ENCODE assay signal across 1 cellular context in genomic region chr11:117748771-117749540, GRCh38.
TF ChIP-seq lines count a peak whose summit lies in the region.

No MANE protein-coding gene starts in this region.

TF ChIP-seq in HepG2, 621 proteins besides CTCF, POLR2A, EP300 and RAD21 (continued from another document and continues in another):
- TF ChIP-seq ZNF609 (CRISPR knock-in tag; IDR thresholded peaks at IDR 0.05; ENCODE audit: borderline replicate concordance): peak; percentile 96
- TF ChIP-seq E2F2 (CRISPR knock-in tag; IDR thresholded peaks at IDR 0.05; ENCODE audit: borderline replicate concordance): no peak
- TF ChIP-seq MAZ (IDR thresholded peaks at IDR 0.05; ENCODE audit: borderline replicate concordance, low read depth, low read length): peak; percentile 33; the same call in 1 of the 2 replicates
- peak; percentile 65; the same call in 1 of the 2 replicates for TF ChIP-seq MAZ (CRISPR knock-in tag; IDR thresholded peaks at IDR 0.05; ENCODE audit: low read depth)
- TF ChIP-seq HDAC6 (IDR thresholded peaks at IDR 0.05; ENCODE audit: low read depth, low read length): no peak
- peak; percentile 78; the same call in 1 of the 2 replicates for TF ChIP-seq SOX5 (CRISPR knock-in tag; IDR thresholded peaks at IDR 0.05; ENCODE audit: borderline replicate concordance)
- TF ChIP-seq MYPOP (CRISPR knock-in tag; IDR thresholded peaks at IDR 0.05): peak; percentile 70; the same call in 1 of the 2 replicates
- no peak for TF ChIP-seq EHMT2 (IDR thresholded peaks at IDR 0.05; ENCODE audit: borderline replicate concordance, low read depth, low read length)
- TF ChIP-seq KLF12 (CRISPR knock-in tag; IDR thresholded peaks at IDR 0.05; ENCODE audit: borderline replicate concordance): peak; percentile 59; the same call in 1 of the 2 replicates
- peak; percentile 78; the same call in 1 of the 2 replicates for TF ChIP-seq SMAD3 (CRISPR knock-in tag; IDR thresholded peaks at IDR 0.05)
- peak; percentile 79; the same call in 1 of the 2 replicates for TF ChIP-seq ZNF614 (CRISPR knock-in tag; IDR thresholded peaks at IDR 0.05; ENCODE audit: borderline replicate concordance)
- TF ChIP-seq MYNN (CRISPR knock-in tag; IDR thresholded peaks at IDR 0.05; ENCODE audit: low read depth): no peak
- peak; percentile 70; the same call in 1 of the 2 replicates for TF ChIP-seq CBX5 (CRISPR knock-in tag; IDR thresholded peaks at IDR 0.05; ENCODE audit: borderline replicate concordance)
- TF ChIP-seq GATAD1 (CRISPR knock-in tag; IDR thresholded peaks at IDR 0.05): peak; percentile 42; the same call in 1 of the 2 replicates
- TF ChIP-seq ZBTB25 (CRISPR knock-in tag; IDR thresholded peaks at IDR 0.05): peak; percentile 21; the same call in 1 of the 2 replicates
- TF ChIP-seq ZNF660 (CRISPR knock-in tag; IDR thresholded peaks at IDR 0.05; ENCODE audit: borderline replicate concordance, low read depth): no peak
- peak; percentile 62; the same call in 1 of the 2 replicates for TF ChIP-seq ZNF772 (CRISPR knock-in tag; IDR thresholded peaks at IDR 0.05)
- peak; percentile 68 for TF ChIP-seq ARNTL (CRISPR knock-in tag; IDR thresholded peaks at IDR 0.05)
- peak; percentile 47; the same call in 1 of the 2 replicates for TF ChIP-seq ZNF138 (CRISPR knock-in tag; IDR thresholded peaks at IDR 0.05; ENCODE audit: low read depth)
- TF ChIP-seq HNRNPLL (IDR thresholded peaks at IDR 0.05; ENCODE audit: low read depth, low read length, poor library complexity, severe bottlenecking): no peak
- no peak for TF ChIP-seq DMAP1 (CRISPR knock-in tag; IDR thresholded peaks at IDR 0.05)
- TF ChIP-seq ZSCAN25 (CRISPR knock-in tag; IDR thresholded peaks at IDR 0.05): peak; percentile 56; the same call in 1 of the 2 replicates
- peak; percentile 66; the same call in 1 of the 2 replicates for TF ChIP-seq HNF4G (IDR thresholded peaks at IDR 0.05; ENCODE audit: borderline replicate concordance, low read depth, low read length)
- peak; percentile 74; the same call in 1 of the 2 replicates for TF ChIP-seq HNF4G (CRISPR knock-in tag; IDR thresholded peaks at IDR 0.05; ENCODE audit: borderline replicate concordance, low read depth)
- peak; percentile 14; the same call in 1 of the 2 replicates for TF ChIP-seq KDM5B (CRISPR knock-in tag; IDR thresholded peaks at IDR 0.05; ENCODE audit: borderline replicate concordance)
- TF ChIP-seq WIZ (CRISPR knock-in tag; IDR thresholded peaks at IDR 0.05): peak; percentile 31; the same call in 1 of the 2 replicates
- TF ChIP-seq PITX1 (CRISPR knock-in tag; IDR thresholded peaks at IDR 0.05): peak; percentile 89
- TF ChIP-seq ZNF121 (CRISPR knock-in tag; IDR thresholded peaks at IDR 0.05): peak; percentile 78
- TF ChIP-seq ZNF512 (CRISPR knock-in tag; IDR thresholded peaks at IDR 0.05): no peak
- TF ChIP-seq FOXA3 (CRISPR knock-in tag; IDR thresholded peaks at IDR 0.05): peak; percentile 98
- TF ChIP-seq HDAC2 (CRISPR knock-in tag; IDR thresholded peaks at IDR 0.05): peak; percentile 97
- no peak for TF ChIP-seq ZNF619 (CRISPR knock-in tag; IDR thresholded peaks at IDR 0.05)
- TF ChIP-seq GABPB1 (CRISPR knock-in tag; IDR thresholded peaks at IDR 0.05): peak; percentile 40; the same call in 1 of the 2 replicates
- TF ChIP-seq LCORL (IDR thresholded peaks at IDR 0.05): no peak
- peak; percentile 82; the same call in 1 of the 2 replicates for TF ChIP-seq LCORL (CRISPR knock-in tag; IDR thresholded peaks at IDR 0.05)
- no peak for TF ChIP-seq ARNT (IDR thresholded peaks at IDR 0.05)
- no peak for TF ChIP-seq ZNF543 (CRISPR knock-in tag; IDR thresholded peaks at IDR 0.05)
- TF ChIP-seq CBFB (CRISPR knock-in tag; IDR thresholded peaks at IDR 0.05): peak; percentile 43; the same call in 1 of the 2 replicates
- TF ChIP-seq ZSCAN9 (CRISPR knock-in tag; IDR thresholded peaks at IDR 0.05; ENCODE audit: borderline replicate concordance): 0 out of 2 replicates have a peak, but pooled peaks have one; percentile 30
- TF ChIP-seq ZNF224 (CRISPR knock-in tag; IDR thresholded peaks at IDR 0.05): 0 out of 2 replicates have a peak, but pooled peaks have one; percentile 58
- peak; percentile 88; the same call in 1 of the 2 replicates for TF ChIP-seq DPF2 (CRISPR knock-in tag; IDR thresholded peaks at IDR 0.05; ENCODE audit: borderline replicate concordance, low read depth)
- peak; percentile 60 for TF ChIP-seq ZNF687 (CRISPR knock-in tag; IDR thresholded peaks at IDR 0.05)
- TF ChIP-seq GATAD2A (CRISPR knock-in tag; IDR thresholded peaks at IDR 0.05): peak; percentile 90
- TF ChIP-seq KDM6A (CRISPR knock-in tag; IDR thresholded peaks at IDR 0.05; ENCODE audit: low read depth): peak; percentile 80
- TF ChIP-seq ZNF768 (CRISPR knock-in tag; IDR thresholded peaks at IDR 0.05): peak; percentile 90
- TF ChIP-seq ZNF383 (CRISPR knock-in tag; IDR thresholded peaks at IDR 0.05; ENCODE audit: borderline replicate concordance): no peak
- peak; percentile 62 for TF ChIP-seq ZFX (CRISPR knock-in tag; IDR thresholded peaks at IDR 0.05; ENCODE audit: low read depth)
- peak; percentile 60 for TF ChIP-seq ZNF263 (CRISPR knock-in tag; IDR thresholded peaks at IDR 0.05)
- no peak for TF ChIP-seq ZNF781 (CRISPR knock-in tag; IDR thresholded peaks at IDR 0.05; ENCODE audit: borderline replicate concordance, not compliant biosample characterization)
- no peak for TF ChIP-seq PAWR (CRISPR knock-in tag; IDR thresholded peaks at IDR 0.05; ENCODE audit: borderline replicate concordance)
- peak; percentile 35; the same call in 1 of the 2 replicates for TF ChIP-seq ETV5 (CRISPR knock-in tag; IDR thresholded peaks at IDR 0.05; ENCODE audit: borderline replicate concordance)
- TF ChIP-seq CREM (IDR thresholded peaks at IDR 0.05): peak; percentile 55; the same call in 1 of the 2 replicates
- no peak for TF ChIP-seq CREM (CRISPR knock-in tag; IDR thresholded peaks at IDR 0.05)
- TF ChIP-seq RARA (CRISPR knock-in tag; IDR thresholded peaks at IDR 0.05): peak; percentile 100
- TF ChIP-seq MIER3 (CRISPR knock-in tag; IDR thresholded peaks at IDR 0.05; ENCODE audit: borderline replicate concordance): peak; percentile 94
- peak; percentile 22; the same call in 1 of the 2 replicates for TF ChIP-seq ZBTB37 (CRISPR knock-in tag; IDR thresholded peaks at IDR 0.05)
